ENCODE assay signal across 8 cellular contexts in the genomic region with DNA sequence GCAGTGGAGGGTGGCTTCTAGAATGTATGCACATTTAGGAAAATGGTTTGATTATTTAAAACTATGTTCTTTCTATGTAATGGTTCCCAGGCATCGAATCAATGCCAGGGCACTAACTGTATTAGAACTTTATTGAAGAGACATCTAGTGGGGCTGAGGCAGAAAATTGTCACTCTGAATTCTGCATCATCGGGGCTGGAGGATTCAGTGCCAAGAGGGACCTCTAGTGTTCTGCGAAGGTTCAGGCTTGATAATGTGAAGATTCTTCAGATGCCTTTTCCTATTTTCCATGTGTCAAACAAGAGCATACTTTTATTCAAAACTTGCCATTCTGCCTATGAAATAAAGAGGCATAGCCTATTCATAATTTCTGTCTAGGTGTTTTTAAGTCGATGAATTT.
A peak's percentile ranks its signal among the peaks of the same experiment; 100 is the strongest.
DNase-seq lines count a peak whose midpoint lies in the region; ATAC-seq, FAIRE-seq and TF ChIP-seq lines count a peak whose summit lies in the region.

No MANE protein-coding gene starts in this region.

- CTCF ChIA-PET in activated naive CD4-positive, alpha-beta T cell treated with anti-CD3 and anti-CD28 coated beads for 36 hours (lab: Charles Lee), result no interaction called here
- CTCF ChIA-PET in naive thymus-derived CD4-positive, alpha-beta T cell (lab: Charles Lee), result no interaction called here
- CTCF ChIA-PET in T-cell (lab: Charles Lee), result no interaction called here

- H3K27me3 ChIP-seq in naive thymus-derived CD4-positive, alpha-beta T cell (ENCODE audit: control insufficient read depth in 2 of 2, insufficient read depth in 2 of 2, low read length in 2 of 2), result no peaks in the 10 kb centered on the region
- no peaks in the 10 kb centered on the region for H3K27me3 ChIP-seq in small intestine (ENCODE audit: control insufficient read depth in 2 of 2, insufficient read depth in 2 of 2, low read length in 2 of 2)

- H3K9me3 Mint-ChIP-seq in activated naive CD4-positive, alpha-beta T cell treated with anti-CD3 and anti-CD28 coated beads for 36 hours, result peaks cover 4% of the 10 kb centered on the region
- peaks cover 0 to 7% (median 2%) of the 10 kb centered on the region in 11 donors for H3K9me3 Mint-ChIP-seq in naive thymus-derived CD4-positive, alpha-beta T cell
- peaks cover 3 to 4% (median 4%) of the 10 kb centered on the region in 3 donors for H3K9me3 Mint-ChIP-seq in T-cell

- no peak overlapping the region for H3K27ac ChIP-seq in naive thymus-derived CD4-positive, alpha-beta T cell (ENCODE audit: low read depth, low read length)
- H3K27ac ChIP-seq in small intestine (ENCODE audit: low read depth in 1 of 2, low read length in 1 of 2), result no peak overlapping the region

- no peak overlapping the region for H3K27ac Mint-ChIP-seq in activated naive CD4-positive, alpha-beta T cell treated with anti-CD3 and anti-CD28 coated beads for 36 hours
- no peak overlapping the region for H3K27ac Mint-ChIP-seq in naive thymus-derived CD4-positive, alpha-beta T cell
- H3K27ac Mint-ChIP-seq in T-cell, result no peak overlapping the region

- no peaks in the 10 kb centered on the region for H3K4me1 Mint-ChIP-seq in activated naive CD4-positive, alpha-beta T cell treated with anti-CD3 and anti-CD28 coated beads for 36 hours (ENCODE audit: low read depth)
- H3K4me1 Mint-ChIP-seq in naive thymus-derived CD4-positive, alpha-beta T cell, result no peaks in the 10 kb centered on the region
- H3K4me1 Mint-ChIP-seq in T-cell, result no peaks in the 10 kb centered on the region

- POLR2A ChIA-PET in naive thymus-derived CD4-positive, alpha-beta T cell (lab: Charles Lee), result no interaction called here
- POLR2A ChIA-PET in T-cell (lab: Charles Lee), result no interaction called here

- intact Hi-C loops in activated naive CD4-positive, alpha-beta T cell treated with anti-CD3 and anti-CD28 coated beads for 36 hours (cut with micrococcal nuclease), result loop anchor here (1.0 to 10.0 kb wide), 4 partner anchors 59 to 513 kb away; no protein-coding TSS in a partner anchor
- intact Hi-C loops in naive thymus-derived CD4-positive, alpha-beta T cell (cut with micrococcal nuclease), result no loop called here

- H3K36me3 ChIP-seq in naive thymus-derived CD4-positive, alpha-beta T cell (ENCODE audit: control insufficient read depth in 2 of 3, insufficient read depth in 3 of 3, low read length in 3 of 3), result no peaks in the 10 kb centered on the region
- H3K36me3 ChIP-seq in small intestine (ENCODE audit: control insufficient read depth in 2 of 2, insufficient read depth in 2 of 2, low read length in 2 of 2), result no peaks in the 10 kb centered on the region

- no peaks in the 10 kb centered on the region for H3K9me3 ChIP-seq in naive thymus-derived CD4-positive, alpha-beta T cell (ENCODE audit: control insufficient read depth in 2 of 3, low read length in 3 of 3)
- no peaks in the 10 kb centered on the region for H3K9me3 ChIP-seq in small intestine (ENCODE audit: control insufficient read depth, low read depth)

- no peak for ATAC-seq in naive thymus-derived CD4-positive, alpha-beta T cell
- ATAC-seq in T-cell (replicated peaks in 1 of 4), result no peak

- DNase-seq in activated naive CD4-positive, alpha-beta T cell treated with anti-CD3 and anti-CD28 coated beads for 36 hours, result peak; percentile 19
- no peak for DNase-seq in activated naive CD4-positive, alpha-beta T cell treated with anti-CD3 and anti-CD28 coated beads, Interleukin-2, amount 50 U/mL, for 16 hours
- DNase-seq in NCI-H82 (lab: John Stamatoyannopoulos, UW), result peak; percentile 66
- peak; percentile 71 for DNase-seq in fibroblast of the aortic adventitia (ENCODE audit: low read depth)
- DNase-seq in superior temporal gyrus (ENCODE audit: extremely low spot score), result peak; percentile 81
- DNase-seq in naive thymus-derived CD4-positive, alpha-beta T cell, result no peak
- DNase-seq in T-cell, result no peak
- no peak for DNase-seq in small intestine

- no peaks in the 10 kb centered on the region for H3K36me3 Mint-ChIP-seq in activated naive CD4-positive, alpha-beta T cell treated with anti-CD3 and anti-CD28 coated beads for 36 hours (ENCODE audit: low read depth)
- peaks cover 0 to 10% (median 4%) of the 10 kb centered on the region in 5 donors for H3K36me3 Mint-ChIP-seq in naive thymus-derived CD4-positive, alpha-beta T cell
- no peaks in the 10 kb centered on the region for H3K36me3 Mint-ChIP-seq in T-cell

- H3K27me3 Mint-ChIP-seq in activated naive CD4-positive, alpha-beta T cell treated with anti-CD3 and anti-CD28 coated beads for 36 hours (ENCODE audit: low read depth), result no peaks in the 10 kb centered on the region
- no peaks in the 10 kb centered on the region for H3K27me3 Mint-ChIP-seq in naive thymus-derived CD4-positive, alpha-beta T cell
- H3K27me3 Mint-ChIP-seq in T-cell, result no peaks in the 10 kb centered on the region

- no peak overlapping the region for H3K4me3 Mint-ChIP-seq in activated naive CD4-positive, alpha-beta T cell treated with anti-CD3 and anti-CD28 coated beads for 36 hours
- no peak overlapping the region for H3K4me3 Mint-ChIP-seq in naive thymus-derived CD4-positive, alpha-beta T cell
- H3K4me3 Mint-ChIP-seq in T-cell, result no peak overlapping the region

- no peak for FAIRE-seq in small intestine (lab: Jason Lieb, UNC)

- no peak overlapping the region for H3K4me3 ChIP-seq in fibroblast of the aortic adventitia (ENCODE audit: low read depth, low read length)
- no peak overlapping the region for H3K4me3 ChIP-seq in naive thymus-derived CD4-positive, alpha-beta T cell (ENCODE audit: low read length)
- no peak overlapping the region for H3K4me3 ChIP-seq in small intestine (ENCODE audit: low read depth in 1 of 2, low read length in 2 of 2)

- WGBS in small intestine, 3 donors, result 29 to 46% (median 42%) methylated on average over 4 of the region's 4 CpGs

- no peaks in the 10 kb centered on the region for H3K4me1 ChIP-seq in naive thymus-derived CD4-positive, alpha-beta T cell (ENCODE audit: control insufficient read depth in 2 of 2, insufficient read depth in 2 of 2, low read length in 2 of 2)
- H3K4me1 ChIP-seq in small intestine (ENCODE audit: control insufficient read depth in 2 of 2, insufficient read depth in 1 of 2, low read depth in 1 of 2, low read length in 1 of 2), result peaks cover 3 to 4% of the 10 kb centered on the region in 2 donors

- peak; percentile 57 for TF ChIP-seq CTCF in fibroblast of the aortic adventitia (IDR thresholded peaks at IDR 0.05; ENCODE audit: insufficient read depth, low read length)

Comparison
In these comparisons a context has a peak if more than half of its experiments do, and no peak if none do; other contexts are left out.
1. DNase-seq: peak in activated naive CD4-positive, alpha-beta T cell treated with anti-CD3 and anti-CD28 coated beads for 36 hours (single experiment), NCI-H82 (single experiment), fibroblast of the aortic adventitia (single experiment) and superior temporal gyrus (single experiment); none in activated naive CD4-positive, alpha-beta T cell treated with anti-CD3 and anti-CD28 coated beads, Interleukin-2, amount 50 U/mL, for 16 hours (single experiment), naive thymus-derived CD4-positive, alpha-beta T cell (0 of 9), T-cell (0 of 34) and small intestine (single experiment).